Comparison of ENCODE assay signal across 37 cellular contexts in the genomic region with DNA sequence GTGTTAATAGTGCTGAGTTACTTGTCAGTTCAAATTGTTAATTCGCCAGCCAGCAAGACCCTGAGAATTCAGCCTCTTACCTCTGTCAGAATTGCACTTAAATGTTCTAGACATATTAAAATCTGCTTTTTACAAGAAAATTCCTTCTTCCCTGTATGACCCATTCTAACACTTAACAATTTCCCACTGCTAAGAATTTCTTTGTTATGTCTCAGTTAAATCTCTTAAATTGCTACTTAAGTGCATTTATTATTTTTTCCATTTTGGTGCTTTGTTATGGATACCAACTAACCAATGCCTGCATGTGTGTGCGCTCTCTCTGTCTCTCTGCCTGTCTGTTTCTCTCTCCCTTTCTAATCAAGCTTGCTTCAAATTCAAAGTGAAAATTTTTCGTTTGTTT. TPM values are rescaled to one million over a fixed set of nuclear protein-coding genes. Genes with fewer than 3 reads are reported as not detected.
"Had no signal": no experiment of that assay in that cellular context is flagged by ENCODE, and none has a peak within 500 bp of the region (broad histone marks: within the 10 kb centered on the region; RNA-seq: fewer than 3 reads in every experiment).

No MANE protein-coding gene starts in this region.

- ATAC-seq: activated CD4-positive, alpha-beta T cell treated with anti-CD3 and anti-CD28 coated beads for 36 hours; activated CD4-positive, CD25-positive, alpha-beta regulatory T cell treated with anti-CD3 and anti-CD28 coated beads, Interleukin-2, amount 50 U/mL, for 24 hours; activated CD8-positive, alpha-beta memory T cell treated with anti-CD3 and anti-CD28 coated beads, Interleukin-2, amount 10 ng/mL, durations not matched to agents 7 days and 5 days; activated CD8-positive, alpha-beta T cell treated with anti-CD3 and anti-CD28 coated beads, Interleukin-2, amount 10 ng/mL, durations not matched to agents 7 days and 5 days; activated naive CD4-positive, alpha-beta T cell treated with anti-CD3 and anti-CD28 coated beads, Interleukin-2, amount 50 U/mL, for 72 hours; body of pancreas had no signal

- H3K4me3 Mint-ChIP-seq: activated CD4-positive, alpha-beta memory T cell treated with anti-CD3 and anti-CD28 coated beads, Interleukin-2, amount 10 ng/mL, durations not matched to agents 7 days and 5 days; activated CD4-positive, alpha-beta T cell treated with anti-CD3 and anti-CD28 coated beads for 36 hours; activated CD4-positive, alpha-beta T cell treated with anti-CD3 and anti-CD28 coated beads, Interleukin-2, amount 10 ng/mL, durations not matched to agents 7 days and 5 days; activated CD8-positive, alpha-beta memory T cell treated with anti-CD3 and anti-CD28 coated beads, Interleukin-2, amount 10 ng/mL, durations not matched to agents 7 days and 5 days; activated CD8-positive, alpha-beta T cell treated with anti-CD3 and anti-CD28 coated beads, Interleukin-2, amount 10 ng/mL, durations not matched to agents 7 days and 5 days; activated naive CD4-positive, alpha-beta T cell treated with anti-CD3 and anti-CD28 coated beads for 36 hours; activated naive CD8-positive, alpha-beta T cell treated with anti-CD3 and anti-CD28 coated beads for 36 hours; activated T-cell treated with anti-CD3 and anti-CD28 coated beads, Interleukin-2, amount 50 U/mL, for 24 hours; T-helper 1 cell treated with Interleukin-12 subunit alpha and Interleukin-12 subunit beta and Interleukin-4 antibody, amounts not matched to agents 30 μg/mL and 1 μg/mL, for 36 hours; T-helper 2 cell treated with Interferon-gamma antibody and Interleukin-4, amounts not matched to agents 5 μg/mL and 100 μg/mL, for 36 hours had no signal

- H3K27ac Mint-ChIP-seq: activated CD4-positive, alpha-beta memory T cell treated with anti-CD3 and anti-CD28 coated beads, Interleukin-2, amount 10 ng/mL, durations not matched to agents 7 days and 5 days; activated CD4-positive, alpha-beta T cell treated with anti-CD3 and anti-CD28 coated beads for 36 hours; activated CD4-positive, alpha-beta T cell treated with anti-CD3 and anti-CD28 coated beads, Interleukin-2, amount 10 ng/mL, durations not matched to agents 7 days and 5 days; activated CD8-positive, alpha-beta memory T cell treated with anti-CD3 and anti-CD28 coated beads, Interleukin-2, amount 10 ng/mL, durations not matched to agents 7 days and 5 days; activated CD8-positive, alpha-beta T cell treated with anti-CD3 and anti-CD28 coated beads, Interleukin-2, amount 10 ng/mL, durations not matched to agents 7 days and 5 days; activated naive CD4-positive, alpha-beta T cell treated with anti-CD3 and anti-CD28 coated beads for 36 hours; activated naive CD4-positive, alpha-beta T cell treated with anti-CD3 and anti-CD28 coated beads, Interleukin-2, amount 50 U/mL, for 72 hours; activated naive CD8-positive, alpha-beta T cell treated with anti-CD3 and anti-CD28 coated beads for 36 hours; activated T-cell treated with anti-CD3 and anti-CD28 coated beads, Interleukin-2, amount 50 U/mL, for 24 hours; activated T-helper 2 cell treated with anti-CD3 and anti-CD28 coated beads, Interferon-gamma antibody, Interleukin-2, Interleukin-4, amounts not matched to agents 10 μg/mL and 5 μg/mL and 100 μg/mL, durations not matched to agents 14 hours and 24 hours and 36 hours; T-helper 1 cell treated with Interleukin-12 subunit alpha and Interleukin-12 subunit beta and Interleukin-4 antibody, amounts not matched to agents 30 μg/mL and 1 μg/mL, for 36 hours; T-helper 2 cell treated with Interferon-gamma antibody and Interleukin-4, amounts not matched to agents 5 μg/mL and 100 μg/mL, for 36 hours had no signal

- H3K4me1 Mint-ChIP-seq: activated CD4-positive, alpha-beta memory T cell treated with anti-CD3 and anti-CD28 coated beads, Interleukin-2, amount 10 ng/mL, durations not matched to agents 7 days and 5 days; activated CD4-positive, alpha-beta T cell treated with anti-CD3 and anti-CD28 coated beads for 36 hours; activated CD4-positive, alpha-beta T cell treated with anti-CD3 and anti-CD28 coated beads, Interleukin-2, amount 10 ng/mL, durations not matched to agents 7 days and 5 days; activated CD8-positive, alpha-beta memory T cell treated with anti-CD3 and anti-CD28 coated beads, Interleukin-2, amount 10 ng/mL, durations not matched to agents 7 days and 5 days; activated naive CD8-positive, alpha-beta T cell treated with anti-CD3 and anti-CD28 coated beads for 36 hours had no signal

- H3K27me3 Mint-ChIP-seq: activated CD4-positive, alpha-beta memory T cell treated with anti-CD3 and anti-CD28 coated beads, Interleukin-2, amount 10 ng/mL, durations not matched to agents 7 days and 5 days; activated CD4-positive, alpha-beta T cell treated with anti-CD3 and anti-CD28 coated beads for 36 hours; activated CD4-positive, alpha-beta T cell treated with anti-CD3 and anti-CD28 coated beads, Interleukin-2, amount 10 ng/mL, durations not matched to agents 7 days and 5 days; activated CD8-positive, alpha-beta memory T cell treated with anti-CD3 and anti-CD28 coated beads, Interleukin-2, amount 10 ng/mL, durations not matched to agents 7 days and 5 days; activated naive CD8-positive, alpha-beta T cell treated with anti-CD3 and anti-CD28 coated beads for 36 hours; activated T-cell treated with anti-CD3 and anti-CD28 coated beads, Interleukin-2, amount 50 U/mL, for 24 hours had no signal

- DNase-seq: activated CD4-positive, alpha-beta memory T cell treated with anti-CD3 and anti-CD28 coated beads, Interleukin-2, amount 10 ng/mL, durations not matched to agents 7 days and 5 days; activated CD4-positive, alpha-beta T cell treated with anti-CD3 and anti-CD28 coated beads for 1 hour; activated CD4-positive, alpha-beta T cell treated with anti-CD3 and anti-CD28 coated beads for 36 hours; activated CD4-positive, alpha-beta T cell treated with anti-CD3 and anti-CD28 coated beads for 48 hours; activated CD4-positive, alpha-beta T cell treated with anti-CD3 and anti-CD28 coated beads, Interleukin-2, amount 10 ng/mL, durations not matched to agents 7 days and 5 days; activated CD4-positive, alpha-beta T cell treated with anti-CD3 and anti-CD28 coated beads, Interleukin-2, amount 50 U/mL, for 48 hours; activated CD4-positive, CD25-positive, alpha-beta regulatory T cell; activated CD8-positive, alpha-beta memory T cell treated with anti-CD3 and anti-CD28 coated beads for 24 hours; activated CD8-positive, alpha-beta memory T cell treated with anti-CD3 and anti-CD28 coated beads, Interleukin-2, amount 10 ng/mL, durations not matched to agents 7 days and 5 days; activated CD8-positive, alpha-beta memory T cell treated with anti-CD3 and anti-CD28 coated beads, Interleukin-2, amount 50 U/mL, for 48 hours; activated CD8-positive, alpha-beta T cell treated with anti-CD3 and anti-CD28 coated beads, Interleukin-2, amount 10 ng/mL, durations not matched to agents 7 days and 5 days; activated effector memory CD4-positive, alpha-beta T cell treated with anti-CD3 and anti-CD28 coated beads, Interleukin-2, amount 50 U/mL, for 16 hours; activated gamma-delta T cell treated with Interleukin-2 at 50 U/mL for 16 hours; activated naive CD4-positive, alpha-beta T cell; activated naive CD4-positive, alpha-beta T cell treated with anti-CD3 and anti-CD28 coated beads for 36 hours; activated naive CD4-positive, alpha-beta T cell treated with anti-CD3 and anti-CD28 coated beads, Interleukin-2, amount 50 U/mL, for 16 hours; activated naive CD8-positive, alpha-beta T cell treated with anti-CD3 and anti-CD28 coated beads for 36 hours; activated T-cell treated with anti-CD3 and anti-CD28 coated beads, Interleukin-2, amount 50 U/mL, for 24 hours; activated T-cell treated with anti-CD3 and anti-CD28 coated beads, Interleukin-2, amount 50 U/mL, for 48 hours; adrenal gland; amniotic stem cell; aorta; body of pancreas; brain microvascular endothelial cell; central memory CD4-positive, alpha-beta T cell; T-helper 1 cell; T-helper 2 cell; T-helper 9 cell had no signal

- H3K36me3 Mint-ChIP-seq: activated CD8-positive, alpha-beta memory T cell treated with anti-CD3 and anti-CD28 coated beads, Interleukin-2, amount 10 ng/mL, durations not matched to agents 7 days and 5 days; activated naive CD8-positive, alpha-beta T cell treated with anti-CD3 and anti-CD28 coated beads for 36 hours had no signal

RNA-seq across cellular contexts. Expression of a gene that starts 44.9 kb away (rescaled TPM):
- total RNA-seq: activated CD4-positive, alpha-beta memory T cell treated with anti-CD3 and anti-CD28 coated beads, Interleukin-2, amount 10 ng/mL, durations not matched to agents 7 days and 5 days; activated CD4-positive, alpha-beta T cell treated with anti-CD3 and anti-CD28 coated beads for 36 hours; activated CD4-positive, alpha-beta T cell treated with anti-CD3 and anti-CD28 coated beads, Interleukin-2, amount 10 ng/mL, durations not matched to agents 7 days and 5 days; activated CD8-positive, alpha-beta memory T cell treated with anti-CD3 and anti-CD28 coated beads, Interleukin-2, amount 10 ng/mL, durations not matched to agents 7 days and 5 days; activated CD8-positive, alpha-beta T cell treated with anti-CD3 and anti-CD28 coated beads, Interleukin-2, amount 10 ng/mL, durations not matched to agents 7 days and 5 days; activated naive CD4-positive, alpha-beta T cell treated with anti-CD3 and anti-CD28 coated beads for 36 hours; activated naive CD4-positive, alpha-beta T cell treated with anti-CD3 and anti-CD28 coated beads, Interleukin-2, amount 50 U/mL, for 72 hours; activated naive CD8-positive, alpha-beta T cell treated with anti-CD3 and anti-CD28 coated beads for 36 hours; activated T-helper 2 cell treated with anti-CD3 and anti-CD28 coated beads, Interferon-gamma antibody, Interleukin-2, Interleukin-4, amounts not matched to agents 10 μg/mL and 5 μg/mL and 100 μg/mL, durations not matched to agents 14 hours and 24 hours and 36 hours; adrenal gland; aorta; astrocyte; body of pancreas; breast epithelium; cardiac septum; cerebellum had no signal
